In genomic region chr14:23297878-23298277, GRCh38 we compare ENCODE assay signal across 33 cellular contexts. TPM values are rescaled to one million over a fixed set of nuclear protein-coding genes. Genes with fewer than 3 reads are reported as not detected.
DNase-seq lines count a peak whose midpoint lies in the region; ATAC-seq, FAIRE-seq and TF ChIP-seq lines count a peak whose summit lies in the region.
"Had no signal": no experiment of that assay in that cellular context is flagged by ENCODE, and none has a peak within 500 bp of the region (broad histone marks: within the 10 kb centered on the region; RNA-seq: fewer than 3 reads in every experiment).

No MANE protein-coding gene starts in this region.

- H3K9me3 ChIP-seq in HepG2 (ENCODE audit: low read length) (no peaks in the 10 kb centered on the region), right lobe of liver (no peaks in the 10 kb centered on the region), esophagus squamous epithelium (no peaks in the 10 kb centered on the region), suprapubic skin (no peaks in the 10 kb centered on the region)
- H3K9me3 ChIP-seq: heart left ventricle, psoas muscle, SJSA1, upper lobe of right lung had no signal

- no peak for TF ChIP-seq EP300 in HepG2 (IDR thresholded peaks at IDR 0.05; ENCODE audit: low read depth in 2 of 2, low read length in 2 of 2)
- TF ChIP-seq EP300 in HepG2 (CRISPR knock-in tag; IDR thresholded peaks at IDR 0.05; ENCODE audit: borderline replicate concordance): no peak
- TF ChIP-seq EP300 in suprapubic skin (IDR thresholded peaks at IDR 0.05): no peak

- peaks cover 37% of the 10 kb centered on the region for H3K4me1 ChIP-seq in HepG2 (ENCODE audit: insufficient read depth, low read length)
- peaks cover 0 to 11% (median 3%) of the 10 kb centered on the region in 4 donors for H3K4me1 ChIP-seq in right lobe of liver
- peaks cover 16 to 69% (median 30%) of the 10 kb centered on the region in 3 donors for H3K4me1 ChIP-seq in esophagus squamous epithelium
- H3K4me1 ChIP-seq in suprapubic skin: peaks cover 56% of the 10 kb centered on the region

- H2AFZ ChIP-seq in HepG2 (ENCODE audit: low read length): no peak overlapping the region

- POLR2A ChIA-PET in HepG2 (lab: Yijun Ruan, JAX) (interaction anchor here (3.1 to 18.7 kb wide), 2 partner anchors 11 to 24 kb away, joined by 23 to 1053 read pairs; partner anchors contain the start of genes HOMEZ and PABPN1), RWPE1 (lab: Yijun Ruan, JAX; ENCODE audit: low non-redundant PET) (interaction anchor here (0.7 kb wide), 1 partner anchor 38 kb away, joined by 3 read pairs; no protein-coding TSS in a partner anchor)

- intact Hi-C loops in HepG2 (cut with micrococcal nuclease; ENCODE audit: unreplicated experiment) (loop anchor here (5.0 kb wide), 1 partner anchor 176 kb away; no protein-coding TSS in a partner anchor), right lobe of liver (cut with DNase I) (no loop called here), esophagus squamous epithelium (cut with DNase I) (loop anchor here (10.0 kb wide), 1 partner anchor 113 kb away; the partner anchor contains the start of gene SLC7A8)

- in situ Hi-C loops in HepG2 (cut with HindIII; ENCODE audit: extremely low pct_ligation_motif_present, low pct_unique_long_range_greater_than_20kb): loop anchor here (5.0 kb wide), 1 partner anchor 36 kb away; no protein-coding TSS in a partner anchor

- H3K79me2 ChIP-seq in HepG2 (ENCODE audit: insufficient read depth, low read length): peaks cover 4% of the 10 kb centered on the region

- no TSS peak for BruUV-seq in HepG2 (replicated peaks; lab: Mats Ljungman, UMichigan)

- DNase-seq in HepG2 (ENCODE audit: low spot score) (no peak), right lobe of liver (no peak), RWPE1 (ENCODE audit: low spot score) (no peak), esophagus squamous epithelium (lab: John Stamatoyannopoulos, UW) (no peak), suprapubic skin (ENCODE audit: low spot score in 2 of 2) (no peak), GM20000 (ENCODE audit: low spot score) (no peak), NCI-H2029 (lab: John Stamatoyannopoulos, UW) (no peak)
- DNase-seq: activated CD4-positive, alpha-beta T cell treated with anti-CD3 and anti-CD28 coated beads for 4 hours; activated naive CD4-positive, alpha-beta T cell treated with anti-CD3 and anti-CD28 coated beads, Interleukin-2, amount 50 U/mL, for 16 hours; C1 segment of cervical spinal cord; DMS79; effector memory CD8-positive, alpha-beta T cell; heart left ventricle; midbrain; naive B cell; NCI-H1092 treated with DMSO at 0.1 percent for 48 hours; NCI-H1694 treated with DMSO at 0.1 percent for 48 hours; NCI-H2171; NCI-H82; occipital lobe; psoas muscle; RPMI8226; stimulated activated CD4-positive, alpha-beta T cell treated with anti-CD3 and anti-CD28 coated beads, Interleukin-15, amount 100 ng/mL, for 24 hours; stimulated activated CD4-positive, alpha-beta T cell treated with anti-CD3 and anti-CD28 coated beads, Interleukin-4, amount 100 ng/mL, for 4 hours; upper lobe of right lung; WERI-Rb-1 had no signal

- H3K4me3 ChIP-seq in HepG2 (replicated peaks in 1 of 3; ENCODE audit: insufficient read depth in 1 of 3, low read depth in 2 of 3, low read length in 3 of 3) (no peak overlapping the region), right lobe of liver (no peak overlapping the region), esophagus squamous epithelium (no peak overlapping the region), suprapubic skin (no peak overlapping the region)
- H3K4me3 ChIP-seq: heart left ventricle, K562, psoas muscle, SJSA1, upper lobe of right lung had no signal

- no peak overlapping the region for H3K4me2 ChIP-seq in HepG2 (ENCODE audit: low read depth, low read length)

- H3K27me3 ChIP-seq in HepG2 (ENCODE audit: control insufficient read depth in 1 of 2, insufficient read depth in 2 of 2, low read length in 2 of 2) (no peaks in the 10 kb centered on the region; a peak in 1 of 5 replicates), right lobe of liver (no peaks in the 10 kb centered on the region), esophagus squamous epithelium (no peaks in the 10 kb centered on the region), suprapubic skin (no peaks in the 10 kb centered on the region)
- H3K27me3 ChIP-seq: foreskin keratinocyte, heart left ventricle, SJSA1, upper lobe of right lung had no signal

- H4K20me1 ChIP-seq in HepG2 (ENCODE audit: insufficient read depth, low read length): no peaks in the 10 kb centered on the region

- TF ChIP-seq POLR2A in HepG2 (IDR thresholded peaks at IDR 0.05; ENCODE audit: insufficient read depth in 1 of 2, low read depth in 2 of 2, low read length in 2 of 2) (no peak), right lobe of liver (IDR thresholded peaks at IDR 0.05) (no peak), esophagus squamous epithelium (IDR thresholded peaks at IDR 0.05) (no peak), suprapubic skin (IDR thresholded peaks at IDR 0.05) (no peak)

- no peak for FAIRE-seq in HepG2 (lab: Jason Lieb, UNC)
- FAIRE-seq: colon, G401.6, HTR-8/SVneo, K562 had no signal

- no peak overlapping the region for H3K9ac ChIP-seq in HepG2 (ENCODE audit: insufficient read depth, low read depth, low read length)

- no peak for TF ChIP-seq RAD21 in HepG2 (CRISPR knock-in tag; IDR thresholded peaks at IDR 0.05)

- H3K36me3 ChIP-seq in HepG2 (replicated peaks in 1 of 2; ENCODE audit: control insufficient read depth in 1 of 2, insufficient read depth in 2 of 2, low read length in 2 of 2): peaks cover 3% of the 10 kb centered on the region in 2 experiments; a peak in 1 of 5 replicates
- H3K36me3 ChIP-seq in right lobe of liver: peaks cover 0 to 10% (median 0%) of the 10 kb centered on the region in 4 donors
- peaks cover 0 to 14% (median 0%) of the 10 kb centered on the region in 3 donors for H3K36me3 ChIP-seq in esophagus squamous epithelium
- peaks cover 6% of the 10 kb centered on the region for H3K36me3 ChIP-seq in suprapubic skin
- H3K36me3 ChIP-seq: SJSA1 had no signal

- ATAC-seq in HepG2 (no peak), right lobe of liver (no peak), HG02852 (IDR thresholded peaks at IDR 0.05; ENCODE audit: unreplicated experiment) (no peak)
- ATAC-seq: effector memory CD8-positive, alpha-beta T cell; foreskin keratinocyte; heart left ventricle; K562; psoas muscle; upper lobe of right lung had no signal

- no peak for TF ChIP-seq CTCF in HepG2 (CRISPR knock-in tag; IDR thresholded peaks at IDR 0.05)
- no peak for TF ChIP-seq CTCF in right lobe of liver (IDR thresholded peaks at IDR 0.05)
- no peak for TF ChIP-seq CTCF in RWPE1 (conservative IDR thresholded peaks at IDR 0.05; ENCODE audit: low read depth)
- no peak for TF ChIP-seq CTCF in esophagus squamous epithelium (IDR thresholded peaks at IDR 0.05)
- no peak for TF ChIP-seq CTCF in suprapubic skin (IDR thresholded peaks at IDR 0.05)
- no peak for TF ChIP-seq CTCF in GM20000 (IDR thresholded peaks at IDR 0.05; ENCODE audit: extremely low read depth, missing control alignments)

- H3K27ac ChIP-seq in HepG2 (ENCODE audit: extremely low read length, insufficient read depth, low read length) (no peak overlapping the region), right lobe of liver (no peak overlapping the region), RWPE1 (peak overlapping the region; percentile 39; the same call in 1 of the 2 replicates), esophagus squamous epithelium (peak overlapping the region; percentile 54 to 99 (median 96)), suprapubic skin (peak overlapping the region; percentile 93)
- H3K27ac ChIP-seq: psoas muscle, SJSA1, upper lobe of right lung, WERI-Rb-1 had no signal

- CTCF ChIA-PET in HepG2 (lab: Yijun Ruan, JAX; ENCODE audit: low intra/inter-chr PET ratio, low total read pairs) (no interaction called here), RWPE1 (lab: Yijun Ruan, JAX) (interaction anchor here (1.4 kb wide), 1 partner anchor 177 kb away, joined by 3 read pairs; no protein-coding TSS in a partner anchor)

- 97% methylated on average over 6 of the region's 6 CpGs for WGBS in HepG2 (ENCODE audit: low lambda C conversion rate)
- WGBS in right lobe of liver (ENCODE audit: insufficient coverage, low coverage, low lambda C conversion rate, missing lambda C conversion rate): 81% methylated on average over 4 of the region's 6 CpGs
- 84 to 91% methylated on average over 5 to 6 of the region's 6 CpGs for WGBS in esophagus squamous epithelium, 2 donors
- WGBS in suprapubic skin: 85% methylated on average over 6 of the region's 6 CpGs

RNA-seq across cellular contexts. Expression of gene PPP1R3E, which starts 4.8 kb away (rescaled TPM):
- total RNA-seq in HepG2 (2016; rRNA removed; fragmentation: Illumina TruSeq; extraction: Trizol) (8.3 and 16.5 TPM in 2 replicates), right lobe of liver (10 to 100 TPM in 2 of 6 experiments, 1 to 10 TPM in 4; 4.0 to 11.1 (median 8.1) TPM), esophagus squamous epithelium (1 to 10 TPM; 1.7 to 7.1 (median 3.4) TPM), suprapubic skin (10 to 100 TPM; 15.3 to 29.9 (median 22.5) TPM)
- 2.5 and 3.0 TPM in 2 replicates for total RNA-seq in HepG2 (2016; cell fraction: cytosol; rRNA removed; fragmentation: Illumina TruSeq; extraction: Trizol; ENCODE audit: low read depth)
- total RNA-seq in HepG2 (2016; cell fraction: insoluble cytoplasmic fraction; rRNA removed; fragmentation: Illumina TruSeq; extraction: Trizol): 8.0 and 15.9 TPM in 2 replicates
- total RNA-seq in HepG2 (2016; cell fraction: membrane; rRNA removed; fragmentation: Illumina TruSeq; extraction: Trizol): 7.4 and 8.8 TPM in 2 replicates
- total RNA-seq in HepG2 (2016; cell fraction: nucleus; rRNA removed; fragmentation: Illumina TruSeq; extraction: Trizol): 19.8 and 23.1 TPM in 2 replicates
- polyA plus RNA-seq in HepG2 (2011; rRNA removed): 22.5 and 26.5 TPM in 2 replicates
- 7.4 and 8.8 TPM in 2 replicates for polyA plus RNA-seq in HepG2 (2011; cell fraction: cytosol; rRNA removed)
- 76.6 and 82.6 TPM in 2 replicates for polyA plus RNA-seq in HepG2 (2011; cell fraction: nucleus; rRNA removed)
- polyA plus RNA-seq in HepG2 (2012): 17.5 and 26.4 TPM in 2 replicates
- 3.7 and 5.1 TPM in 2 replicates for polyA plus RNA-seq in HepG2 (2016; cell fraction: cytosol; fragmentation: Illumina TruSeq; extraction: Trizol; ENCODE audit: low read depth)
- polyA plus RNA-seq in HepG2 (2016; cell fraction: insoluble cytoplasmic fraction; fragmentation: Illumina TruSeq; extraction: Trizol; ENCODE audit: low read depth): 11.7 and 14.7 TPM in 2 replicates
- 7.2 and 7.4 TPM in 2 replicates for polyA plus RNA-seq in HepG2 (2016; cell fraction: membrane; fragmentation: Illumina TruSeq; extraction: Trizol; ENCODE audit: low read depth)
- 47.6 and 61.8 TPM in 2 replicates for polyA plus RNA-seq in HepG2 (2016; cell fraction: nucleus; fragmentation: Illumina TruSeq; extraction: Trizol; ENCODE audit: insufficient read depth, low read depth)
- 10.2 and 19.7 TPM in 2 replicates for polyA minus RNA-seq in HepG2 (2011; rRNA and poly(A)+ RNA removed; ENCODE audit: low replicate concordance)
- 2.6 and 4.5 TPM in 2 replicates for polyA minus RNA-seq in HepG2 (2011; cell fraction: cytosol; rRNA and poly(A)+ RNA removed)
- 55.5 and 56.2 TPM in 2 replicates for polyA minus RNA-seq in HepG2 (2011; cell fraction: nucleus; rRNA and poly(A)+ RNA removed)

RNA-seq across cellular contexts. Expression of gene BCL2L2, which starts 8.8 kb away (rescaled TPM):
- total RNA-seq in HepG2 (2016; rRNA removed; fragmentation: Illumina TruSeq; extraction: Trizol) (26.6 and 28.1 TPM in 2 replicates), right lobe of liver (10 to 100 TPM in 4 of 6 experiments, 1 to 10 TPM in 2; 8.8 to 15.8 (median 12.1) TPM), esophagus squamous epithelium (10 to 100 TPM; 36.7 to 57.8 (median 47.4) TPM), suprapubic skin (10 to 100 TPM; 35.4 to 48.4 (median 44.7) TPM)
- total RNA-seq in HepG2 (2016; cell fraction: cytosol; rRNA removed; fragmentation: Illumina TruSeq; extraction: Trizol; ENCODE audit: low read depth): 5.8 and 7.1 TPM in 2 replicates
- 23.5 and 29.8 TPM in 2 replicates for total RNA-seq in HepG2 (2016; cell fraction: insoluble cytoplasmic fraction; rRNA removed; fragmentation: Illumina TruSeq; extraction: Trizol)
- total RNA-seq in HepG2 (2016; cell fraction: membrane; rRNA removed; fragmentation: Illumina TruSeq; extraction: Trizol): 24.4 and 25.0 TPM in 2 replicates
- total RNA-seq in HepG2 (2016; cell fraction: nucleus; rRNA removed; fragmentation: Illumina TruSeq; extraction: Trizol): 38.0 and 39.0 TPM in 2 replicates
- polyA plus RNA-seq in HepG2 (2011; rRNA removed): 49.8 and 58.5 TPM in 2 replicates
- 47.5 and 52.5 TPM in 2 replicates for polyA plus RNA-seq in HepG2 (2011; cell fraction: cytosol; rRNA removed)
- polyA plus RNA-seq in HepG2 (2011; cell fraction: nucleus; rRNA removed): 125 and 134 TPM in 2 replicates
- polyA plus RNA-seq in HepG2 (2012): 58.4 and 61.4 TPM in 2 replicates
- polyA plus RNA-seq in HepG2 (2016; cell fraction: cytosol; fragmentation: Illumina TruSeq; extraction: Trizol; ENCODE audit: low read depth): 5.0 and 5.6 TPM in 2 replicates
- polyA plus RNA-seq in HepG2 (2016; cell fraction: insoluble cytoplasmic fraction; fragmentation: Illumina TruSeq; extraction: Trizol; ENCODE audit: low read depth): 24.9 and 26.1 TPM in 2 replicates
- polyA plus RNA-seq in HepG2 (2016; cell fraction: membrane; fragmentation: Illumina TruSeq; extraction: Trizol; ENCODE audit: low read depth): 16.9 and 17.1 TPM in 2 replicates
- polyA plus RNA-seq in HepG2 (2016; cell fraction: nucleus; fragmentation: Illumina TruSeq; extraction: Trizol; ENCODE audit: insufficient read depth, low read depth): 62.1 and 68.2 TPM in 2 replicates
- polyA minus RNA-seq in HepG2 (2011; rRNA and poly(A)+ RNA removed; ENCODE audit: low replicate concordance): 14.9 and 41.6 TPM in 2 replicates
- 15.1 and 17.5 TPM in 2 replicates for polyA minus RNA-seq in HepG2 (2011; cell fraction: cytosol; rRNA and poly(A)+ RNA removed)
- 64.5 and 72.0 TPM in 2 replicates for polyA minus RNA-seq in HepG2 (2011; cell fraction: nucleus; rRNA and poly(A)+ RNA removed)

RNA-seq across cellular contexts. Expression of gene HOMEZ, which starts 11.9 kb away (rescaled TPM):
- total RNA-seq in HepG2 (2016; rRNA removed; fragmentation: Illumina TruSeq; extraction: Trizol) (13.6 and 14.5 TPM in 2 replicates), right lobe of liver (1 to 10 TPM; 3.4 to 8.8 (median 5.3) TPM), esophagus squamous epithelium (10 to 100 TPM in 1 of 4 donors, 1 to 10 TPM in 3; 7.9 to 10.6 (median 9.5) TPM), suprapubic skin (10 to 100 TPM in 1 of 4 donors, 1 to 10 TPM in 3; 7.8 to 13.1 (median 8.5) TPM)
- total RNA-seq in HepG2 (2016; cell fraction: cytosol; rRNA removed; fragmentation: Illumina TruSeq; extraction: Trizol; ENCODE audit: low read depth): 11.3 and 13.1 TPM in 2 replicates
- 10.5 and 16.1 TPM in 2 replicates for total RNA-seq in HepG2 (2016; cell fraction: insoluble cytoplasmic fraction; rRNA removed; fragmentation: Illumina TruSeq; extraction: Trizol)
- total RNA-seq in HepG2 (2016; cell fraction: membrane; rRNA removed; fragmentation: Illumina TruSeq; extraction: Trizol): 14.8 and 16.4 TPM in 2 replicates
- total RNA-seq in HepG2 (2016; cell fraction: nucleus; rRNA removed; fragmentation: Illumina TruSeq; extraction: Trizol): 10.9 and 15.9 TPM in 2 replicates
- polyA plus RNA-seq in HepG2 (2011; rRNA removed): 31.8 and 35.0 TPM in 2 replicates
- polyA plus RNA-seq in HepG2 (2011; cell fraction: cytosol; rRNA removed): 26.7 and 26.8 TPM in 2 replicates
- polyA plus RNA-seq in HepG2 (2011; cell fraction: nucleus; rRNA removed): 13.9 and 15.8 TPM in 2 replicates
- 11.3 and 15.2 TPM in 2 replicates for polyA plus RNA-seq in HepG2 (2012)
- polyA plus RNA-seq in HepG2 (2016; cell fraction: cytosol; fragmentation: Illumina TruSeq; extraction: Trizol; ENCODE audit: low read depth): 29.8 and 33.7 TPM in 2 replicates
- polyA plus RNA-seq in HepG2 (2016; cell fraction: insoluble cytoplasmic fraction; fragmentation: Illumina TruSeq; extraction: Trizol; ENCODE audit: low read depth): 16.7 and 23.2 TPM in 2 replicates
- 23.7 and 26.4 TPM in 2 replicates for polyA plus RNA-seq in HepG2 (2016; cell fraction: membrane; fragmentation: Illumina TruSeq; extraction: Trizol; ENCODE audit: low read depth)
- 20.7 and 24.1 TPM in 2 replicates for polyA plus RNA-seq in HepG2 (2016; cell fraction: nucleus; fragmentation: Illumina TruSeq; extraction: Trizol; ENCODE audit: insufficient read depth, low read depth)
- 56.0 and 72.1 TPM in 2 replicates for polyA minus RNA-seq in HepG2 (2011; rRNA and poly(A)+ RNA removed; ENCODE audit: low replicate concordance)
- 22.0 and 25.8 TPM in 2 replicates for polyA minus RNA-seq in HepG2 (2011; cell fraction: cytosol; rRNA and poly(A)+ RNA removed)
- 19.6 and 28.8 TPM in 2 replicates for polyA minus RNA-seq in HepG2 (2011; cell fraction: nucleus; rRNA and poly(A)+ RNA removed)

RNA-seq across cellular contexts. Expression of gene PABPN1, which starts 23.4 kb away (rescaled TPM):
- 173 and 233 TPM in 2 replicates for total RNA-seq in HepG2 (2016; rRNA removed; fragmentation: Illumina TruSeq; extraction: Trizol)
- total RNA-seq in HepG2 (2016; cell fraction: cytosol; rRNA removed; fragmentation: Illumina TruSeq; extraction: Trizol; ENCODE audit: low read depth): 164 and 170 TPM in 2 replicates
- 151 and 261 TPM in 2 replicates for total RNA-seq in HepG2 (2016; cell fraction: insoluble cytoplasmic fraction; rRNA removed; fragmentation: Illumina TruSeq; extraction: Trizol)
- 240 and 258 TPM in 2 replicates for total RNA-seq in HepG2 (2016; cell fraction: membrane; rRNA removed; fragmentation: Illumina TruSeq; extraction: Trizol)
- total RNA-seq in HepG2 (2016; cell fraction: nucleus; rRNA removed; fragmentation: Illumina TruSeq; extraction: Trizol): 233 and 257 TPM in 2 replicates
- polyA plus RNA-seq in HepG2 (2011; rRNA removed): 524 and 560 TPM in 2 replicates
- 223 and 254 TPM in 2 replicates for polyA plus RNA-seq in HepG2 (2011; cell fraction: cytosol; rRNA removed)
- polyA plus RNA-seq in HepG2 (2011; cell fraction: nucleus; rRNA removed): 1,653 and 1,890 TPM in 2 replicates
- 250 and 273 TPM in 2 replicates for polyA plus RNA-seq in HepG2 (2012)
- polyA plus RNA-seq in HepG2 (2016; cell fraction: cytosol; fragmentation: Illumina TruSeq; extraction: Trizol; ENCODE audit: low read depth): 203 and 217 TPM in 2 replicates
- polyA plus RNA-seq in HepG2 (2016; cell fraction: insoluble cytoplasmic fraction; fragmentation: Illumina TruSeq; extraction: Trizol; ENCODE audit: low read depth): 267 and 292 TPM in 2 replicates
- 282 and 307 TPM in 2 replicates for polyA plus RNA-seq in HepG2 (2016; cell fraction: membrane; fragmentation: Illumina TruSeq; extraction: Trizol; ENCODE audit: low read depth)
- polyA plus RNA-seq in HepG2 (2016; cell fraction: nucleus; fragmentation: Illumina TruSeq; extraction: Trizol; ENCODE audit: insufficient read depth, low read depth): 742 and 751 TPM in 2 replicates
- polyA minus RNA-seq in HepG2 (2011; rRNA and poly(A)+ RNA removed; ENCODE audit: low replicate concordance): 87.7 and 98.1 TPM in 2 replicates
- 48.4 and 51.4 TPM in 2 replicates for polyA minus RNA-seq in HepG2 (2011; cell fraction: cytosol; rRNA and poly(A)+ RNA removed)
- 305 and 331 TPM in 2 replicates for polyA minus RNA-seq in HepG2 (2011; cell fraction: nucleus; rRNA and poly(A)+ RNA removed)
- 10 to 100 TPM; 23.6 to 95.3 (median 64.6) TPM for total RNA-seq in right lobe of liver
- 10 to 100 TPM; 28.2 to 63.8 (median 51.3) TPM for total RNA-seq in esophagus squamous epithelium
- total RNA-seq in suprapubic skin: 100 to 1,000 TPM in 1 of 4 donors, 10 to 100 TPM in 3; 45.1 to 109 (median 58.8) TPM

RNA-seq across cellular contexts. Expression of gene SLC22A17, which starts 54.8 kb away (rescaled TPM):
- total RNA-seq in HepG2 (2016; rRNA removed; fragmentation: Illumina TruSeq; extraction: Trizol) (0.48 and 0.95 TPM in 2 replicates), right lobe of liver (1 to 10 TPM; 1.5 to 2.7 (median 2.1) TPM), esophagus squamous epithelium (1 to 10 TPM in 3 of 4 donors, under 1 TPM in 1; 0.88 to 9.2 (median 3.3) TPM), suprapubic skin (10 to 100 TPM; 15.4 to 67.6 (median 22.5) TPM)
- 0.30 TPM in 1 of 2 replicates, not detected in the other for total RNA-seq in HepG2 (2016; cell fraction: cytosol; rRNA removed; fragmentation: Illumina TruSeq; extraction: Trizol; ENCODE audit: low read depth)
- total RNA-seq in HepG2 (2016; cell fraction: insoluble cytoplasmic fraction; rRNA removed; fragmentation: Illumina TruSeq; extraction: Trizol): 0.21 and 0.91 TPM in 2 replicates
- 0.12 and 0.31 TPM in 2 replicates for total RNA-seq in HepG2 (2016; cell fraction: membrane; rRNA removed; fragmentation: Illumina TruSeq; extraction: Trizol)
- 1.2 TPM in 2 replicates for total RNA-seq in HepG2 (2016; cell fraction: nucleus; rRNA removed; fragmentation: Illumina TruSeq; extraction: Trizol)
- 1.1 and 1.8 TPM in 2 replicates for polyA plus RNA-seq in HepG2 (2011; rRNA removed)
- polyA plus RNA-seq in HepG2 (2011; cell fraction: cytosol; rRNA removed): 0.69 and 0.98 TPM in 2 replicates
- polyA plus RNA-seq in HepG2 (2011; cell fraction: nucleus; rRNA removed): 9.4 and 11.6 TPM in 2 replicates
- polyA plus RNA-seq in HepG2 (2012): 1.7 and 2.3 TPM in 2 replicates
- 0.12 and 0.14 TPM in 2 replicates for polyA plus RNA-seq in HepG2 (2016; cell fraction: cytosol; fragmentation: Illumina TruSeq; extraction: Trizol; ENCODE audit: low read depth)
- 0.27 and 0.67 TPM in 2 replicates for polyA plus RNA-seq in HepG2 (2016; cell fraction: insoluble cytoplasmic fraction; fragmentation: Illumina TruSeq; extraction: Trizol; ENCODE audit: low read depth)
- polyA plus RNA-seq in HepG2 (2016; cell fraction: membrane; fragmentation: Illumina TruSeq; extraction: Trizol; ENCODE audit: low read depth): 0.16 and 0.19 TPM in 2 replicates
- 3.6 and 3.8 TPM in 2 replicates for polyA plus RNA-seq in HepG2 (2016; cell fraction: nucleus; fragmentation: Illumina TruSeq; extraction: Trizol; ENCODE audit: insufficient read depth, low read depth)
- 3.1 TPM in 1 of 2 replicates, not detected in the other for polyA minus RNA-seq in HepG2 (2011; rRNA and poly(A)+ RNA removed; ENCODE audit: low replicate concordance)
- polyA minus RNA-seq in HepG2 (2011; cell fraction: cytosol; rRNA and poly(A)+ RNA removed): 0.59 and 1.5 TPM in 2 replicates
- polyA minus RNA-seq in HepG2 (2011; cell fraction: nucleus; rRNA and poly(A)+ RNA removed): 0.99 and 1.9 TPM in 2 replicates

Comparison
In these comparisons a context has a peak if more than half of its experiments do, and no peak if none do; other contexts are left out.
1. intact Hi-C loops: an anchor here in HepG2 (5.0 kb wide) and esophagus squamous epithelium (10.0 kb wide); none called in right lobe of liver.
2. H3K27ac ChIP-seq: peak in RWPE1 (single experiment), esophagus squamous epithelium (4 of 4) and suprapubic skin (single experiment); none in HepG2 (single experiment) and right lobe of liver (0 of 3).